8 cellular contexts compared by ENCODE assay signal in genomic region chr4:4247711-4248035, GRCh38. TPM values are rescaled to one million over a fixed set of nuclear protein-coding genes. Genes with fewer than 3 reads are reported as not detected.
A peak's percentile ranks its signal among the peaks of the same experiment; 100 is the strongest.
DNase-seq lines count a peak whose midpoint lies in the region; ATAC-seq, FAIRE-seq and TF ChIP-seq lines count a peak whose summit lies in the region.

No MANE protein-coding gene starts in this region.

- peak overlapping the region; percentile 98 for H3K4me2 ChIP-seq in HepG2 (ENCODE audit: low read depth, low read length)

- no peaks in the 10 kb centered on the region for H3K9me3 ChIP-seq in HepG2 (ENCODE audit: low read length)

- 1% methylated on average over 12 of the region's 12 CpGs for WGBS in HepG2 (ENCODE audit: low lambda C conversion rate)

- peaks cover 11% of the 10 kb centered on the region for H3K79me2 ChIP-seq in HepG2 (ENCODE audit: insufficient read depth, low read length)

- peaks cover 27% of the 10 kb centered on the region for H3K4me1 ChIP-seq in HepG2 (ENCODE audit: insufficient read depth, low read length)

- H3K27ac ChIP-seq in angular gyrus (ENCODE audit: low read depth, low read length) (peak overlapping the region; percentile 94), HepG2 (ENCODE audit: extremely low read length, insufficient read depth, low read length) (peak overlapping the region; percentile 92)

- TSS peak; percentile 82 for BruUV-seq in HepG2 (replicated peaks; lab: Mats Ljungman, UMichigan)

- no peak for TF ChIP-seq CTCF in HepG2 (CRISPR knock-in tag; IDR thresholded peaks at IDR 0.05)
- TF ChIP-seq CTCF in type B pancreatic cell (conservative IDR thresholded peaks at IDR 0.05), result no peak

- peak overlapping the region; percentile 78 to 93 (median 86) for H3K4me3 ChIP-seq in HepG2 (replicated peaks in 1 of 3; ENCODE audit: insufficient read depth in 1 of 3, low read depth in 2 of 3, low read length in 3 of 3)

- peak overlapping the region; percentile 87 for H3K9ac ChIP-seq in HepG2 (ENCODE audit: insufficient read depth, low read depth, low read length)

- H3K36me3 ChIP-seq in HepG2 (replicated peaks in 1 of 2; ENCODE audit: control insufficient read depth in 1 of 2, insufficient read depth in 2 of 2, low read length in 2 of 2), result peaks cover 9 to 22% of the 10 kb centered on the region in 2 experiments

- no peak for TF ChIP-seq RAD21 in HepG2 (CRISPR knock-in tag; IDR thresholded peaks at IDR 0.05)

- POLR2A ChIA-PET in HepG2 (lab: Yijun Ruan, JAX), result interaction anchor here (0.9 to 3.7 kb wide), 11 partner anchors 9 to 90 kb away, joined by 3 to 63 read pairs (median 4); no protein-coding TSS in a partner anchor

- H3K27me3 ChIP-seq in HepG2 (ENCODE audit: control insufficient read depth in 1 of 2, insufficient read depth in 2 of 2, low read length in 2 of 2), result no peaks in the 10 kb centered on the region; a peak in 1 of 5 replicates

- CTCF ChIA-PET in HepG2 (lab: Yijun Ruan, JAX; ENCODE audit: low intra/inter-chr PET ratio, low total read pairs), result interaction anchor here (1.7 kb wide), 1 partner anchor 88 kb away, joined by 6 read pairs; no protein-coding TSS in a partner anchor

- H2AFZ ChIP-seq in HepG2 (ENCODE audit: low read length), result no peak overlapping the region

- peaks cover 18% of the 10 kb centered on the region for H3K4me1 Mint-ChIP-seq in type B pancreatic cell (ENCODE audit: unreplicated experiment)

- peak; percentile 32 for ATAC-seq in HG03342 (IDR thresholded peaks at IDR 0.05; ENCODE audit: unreplicated experiment)
- ATAC-seq in HepG2, result no peak

- in situ Hi-C loops in HepG2 (cut with HindIII; ENCODE audit: extremely low pct_ligation_motif_present, low pct_unique_long_range_greater_than_20kb), result no loop called here

- H3K36me3 Mint-ChIP-seq in type B pancreatic cell, result peaks cover 14% of the 10 kb centered on the region

- no peaks in the 10 kb centered on the region for H4K20me1 ChIP-seq in HepG2 (ENCODE audit: insufficient read depth, low read length)

- TF ChIP-seq EP300 in HepG2 (IDR thresholded peaks at IDR 0.05; ENCODE audit: low read depth in 2 of 2, low read length in 2 of 2) (no peak), HepG2 (CRISPR knock-in tag; IDR thresholded peaks at IDR 0.05; ENCODE audit: borderline replicate concordance) (no peak)

- TF ChIP-seq POLR2A in HepG2 (IDR thresholded peaks at IDR 0.05; ENCODE audit: insufficient read depth in 1 of 2, low read depth in 2 of 2, low read length in 2 of 2), result no peak

- peak; percentile 18 for DNase-seq in NCI-H1694 (lab: John Stamatoyannopoulos, UW)
- DNase-seq in NCI-H1694 treated with DMSO at 0.1 percent for 48 hours (lab: John Stamatoyannopoulos, UW), result no peak
- DNase-seq in HepG2 (ENCODE audit: low spot score), result no peak
- no peak for DNase-seq in type B pancreatic cell (ENCODE audit: extremely low spot score, unreplicated experiment)
- no peak for DNase-seq in DMS79 (lab: John Stamatoyannopoulos, UW)
- DNase-seq in SW 1271 (lab: John Stamatoyannopoulos, UW), result no peak

- peak overlapping the region; percentile 98 for H3K4me3 Mint-ChIP-seq in type B pancreatic cell

- intact Hi-C loops in HepG2 (cut with micrococcal nuclease; ENCODE audit: unreplicated experiment), result loop anchor here (2.0 kb wide), 1 partner anchor 43 kb away; the partner anchor contains the start of genes LYAR and ZBTB49

- H3K9me3 Mint-ChIP-seq in type B pancreatic cell, result no peaks in the 10 kb centered on the region

- peak overlapping the region; percentile 99 for H3K27ac Mint-ChIP-seq in type B pancreatic cell

- no peaks in the 10 kb centered on the region for H3K27me3 Mint-ChIP-seq in type B pancreatic cell

- no peak for FAIRE-seq in HepG2 (lab: Jason Lieb, UNC)

RNA-seq across cellular contexts. Expression of gene TMEM128, which starts 0.3 kb away (rescaled TPM):
- total RNA-seq in HepG2 (2016; rRNA removed; fragmentation: Illumina TruSeq; extraction: Trizol) (17.2 and 19.4 TPM in 2 replicates), type B pancreatic cell (ENCODE audit: low replicate concordance) (20.1 and 21.8 TPM in 2 replicates)
- 9.8 and 10.1 TPM in 2 replicates for total RNA-seq in HepG2 (2016; cell fraction: cytosol; rRNA removed; fragmentation: Illumina TruSeq; extraction: Trizol; ENCODE audit: low read depth)
- total RNA-seq in HepG2 (2016; cell fraction: insoluble cytoplasmic fraction; rRNA removed; fragmentation: Illumina TruSeq; extraction: Trizol), result 16.7 and 18.6 TPM in 2 replicates
- total RNA-seq in HepG2 (2016; cell fraction: membrane; rRNA removed; fragmentation: Illumina TruSeq; extraction: Trizol), result 15.0 and 15.4 TPM in 2 replicates
- 13.7 and 15.4 TPM in 2 replicates for total RNA-seq in HepG2 (2016; cell fraction: nucleus; rRNA removed; fragmentation: Illumina TruSeq; extraction: Trizol)
- polyA plus RNA-seq in HepG2 (2011; rRNA removed), result 21.4 and 27.9 TPM in 2 replicates
- polyA plus RNA-seq in HepG2 (2011; cell fraction: cytosol; rRNA removed), result 18.0 and 29.0 TPM in 2 replicates
- polyA plus RNA-seq in HepG2 (2011; cell fraction: nucleus; rRNA removed), result 4.7 and 7.0 TPM in 2 replicates
- 17.8 and 20.1 TPM in 2 replicates for polyA plus RNA-seq in HepG2 (2012)
- polyA plus RNA-seq in HepG2 (2016; cell fraction: cytosol; fragmentation: Illumina TruSeq; extraction: Trizol; ENCODE audit: low read depth), result 6.2 and 7.0 TPM in 2 replicates
- 18.8 and 21.9 TPM in 2 replicates for polyA plus RNA-seq in HepG2 (2016; cell fraction: insoluble cytoplasmic fraction; fragmentation: Illumina TruSeq; extraction: Trizol; ENCODE audit: low read depth)
- 13.4 and 15.1 TPM in 2 replicates for polyA plus RNA-seq in HepG2 (2016; cell fraction: membrane; fragmentation: Illumina TruSeq; extraction: Trizol; ENCODE audit: low read depth)
- polyA plus RNA-seq in HepG2 (2016; cell fraction: nucleus; fragmentation: Illumina TruSeq; extraction: Trizol; ENCODE audit: insufficient read depth, low read depth), result 26.7 and 32.3 TPM in 2 replicates
- 2.7 and 11.0 TPM in 2 replicates for polyA minus RNA-seq in HepG2 (2011; rRNA and poly(A)+ RNA removed; ENCODE audit: low replicate concordance)
- 9.2 and 9.3 TPM in 2 replicates for polyA minus RNA-seq in HepG2 (2011; cell fraction: cytosol; rRNA and poly(A)+ RNA removed)
- 7.1 and 8.7 TPM in 2 replicates for polyA minus RNA-seq in HepG2 (2011; cell fraction: nucleus; rRNA and poly(A)+ RNA removed)

RNA-seq across cellular contexts. Expression of gene OTOP1, which starts 20.9 kb away (rescaled TPM):
- total RNA-seq in HepG2 (2016; rRNA removed; fragmentation: Illumina TruSeq; extraction: Trizol), result not detected in 2 replicates
- not detected in 2 replicates for total RNA-seq in HepG2 (2016; cell fraction: cytosol; rRNA removed; fragmentation: Illumina TruSeq; extraction: Trizol; ENCODE audit: low read depth)
- not detected in 2 replicates for total RNA-seq in HepG2 (2016; cell fraction: insoluble cytoplasmic fraction; rRNA removed; fragmentation: Illumina TruSeq; extraction: Trizol)
- not detected in 2 replicates for total RNA-seq in HepG2 (2016; cell fraction: membrane; rRNA removed; fragmentation: Illumina TruSeq; extraction: Trizol)
- not detected in 2 replicates for total RNA-seq in HepG2 (2016; cell fraction: nucleus; rRNA removed; fragmentation: Illumina TruSeq; extraction: Trizol)
- polyA plus RNA-seq in HepG2 (2011; rRNA removed), result not detected in 2 replicates
- polyA plus RNA-seq in HepG2 (2011; cell fraction: cytosol; rRNA removed), result not detected in 2 replicates
- polyA plus RNA-seq in HepG2 (2011; cell fraction: nucleus; rRNA removed), result not detected in 2 replicates
- not detected in 2 replicates for polyA plus RNA-seq in HepG2 (2012)
- not detected in 2 replicates for polyA plus RNA-seq in HepG2 (2016; cell fraction: cytosol; fragmentation: Illumina TruSeq; extraction: Trizol; ENCODE audit: low read depth)
- polyA plus RNA-seq in HepG2 (2016; cell fraction: insoluble cytoplasmic fraction; fragmentation: Illumina TruSeq; extraction: Trizol; ENCODE audit: low read depth), result not detected in 2 replicates
- not detected in 2 replicates for polyA plus RNA-seq in HepG2 (2016; cell fraction: membrane; fragmentation: Illumina TruSeq; extraction: Trizol; ENCODE audit: low read depth)
- polyA plus RNA-seq in HepG2 (2016; cell fraction: nucleus; fragmentation: Illumina TruSeq; extraction: Trizol; ENCODE audit: insufficient read depth, low read depth), result not detected in 2 replicates
- polyA minus RNA-seq in HepG2 (2011; rRNA and poly(A)+ RNA removed; ENCODE audit: low replicate concordance), result not detected in 2 replicates
- polyA minus RNA-seq in HepG2 (2011; cell fraction: cytosol; rRNA and poly(A)+ RNA removed), result not detected in 2 replicates
- not detected in 2 replicates for polyA minus RNA-seq in HepG2 (2011; cell fraction: nucleus; rRNA and poly(A)+ RNA removed)
- total RNA-seq in type B pancreatic cell (ENCODE audit: low replicate concordance), result not detected in 2 replicates

RNA-seq across cellular contexts. Expression of gene LYAR, which starts 42.3 kb away (rescaled TPM):
- 94.2 and 132 TPM in 2 replicates for total RNA-seq in HepG2 (2016; rRNA removed; fragmentation: Illumina TruSeq; extraction: Trizol)
- 28.5 and 31.5 TPM in 2 replicates for total RNA-seq in HepG2 (2016; cell fraction: cytosol; rRNA removed; fragmentation: Illumina TruSeq; extraction: Trizol; ENCODE audit: low read depth)
- 97.0 and 128 TPM in 2 replicates for total RNA-seq in HepG2 (2016; cell fraction: insoluble cytoplasmic fraction; rRNA removed; fragmentation: Illumina TruSeq; extraction: Trizol)
- total RNA-seq in HepG2 (2016; cell fraction: membrane; rRNA removed; fragmentation: Illumina TruSeq; extraction: Trizol), result 48.0 and 54.1 TPM in 2 replicates
- total RNA-seq in HepG2 (2016; cell fraction: nucleus; rRNA removed; fragmentation: Illumina TruSeq; extraction: Trizol), result 40.3 and 43.2 TPM in 2 replicates
- 6.0 and 7.8 TPM in 2 replicates for polyA plus RNA-seq in HepG2 (2011; rRNA removed)
- 3.6 and 4.9 TPM in 2 replicates for polyA plus RNA-seq in HepG2 (2011; cell fraction: cytosol; rRNA removed)
- 2.2 and 3.6 TPM in 2 replicates for polyA plus RNA-seq in HepG2 (2011; cell fraction: nucleus; rRNA removed)
- 26.2 and 31.0 TPM in 2 replicates for polyA plus RNA-seq in HepG2 (2012)
- polyA plus RNA-seq in HepG2 (2016; cell fraction: cytosol; fragmentation: Illumina TruSeq; extraction: Trizol; ENCODE audit: low read depth), result 18.8 and 28.8 TPM in 2 replicates
- polyA plus RNA-seq in HepG2 (2016; cell fraction: insoluble cytoplasmic fraction; fragmentation: Illumina TruSeq; extraction: Trizol; ENCODE audit: low read depth), result 142 and 150 TPM in 2 replicates
- polyA plus RNA-seq in HepG2 (2016; cell fraction: membrane; fragmentation: Illumina TruSeq; extraction: Trizol; ENCODE audit: low read depth), result 30.5 and 41.3 TPM in 2 replicates
- 61.7 and 69.5 TPM in 2 replicates for polyA plus RNA-seq in HepG2 (2016; cell fraction: nucleus; fragmentation: Illumina TruSeq; extraction: Trizol; ENCODE audit: insufficient read depth, low read depth)
- polyA minus RNA-seq in HepG2 (2011; rRNA and poly(A)+ RNA removed; ENCODE audit: low replicate concordance), result 0.76 and 3.3 TPM in 2 replicates
- polyA minus RNA-seq in HepG2 (2011; cell fraction: cytosol; rRNA and poly(A)+ RNA removed), result 4.6 and 4.7 TPM in 2 replicates
- 8.6 and 11.2 TPM in 2 replicates for polyA minus RNA-seq in HepG2 (2011; cell fraction: nucleus; rRNA and poly(A)+ RNA removed)
- 12.4 and 18.6 TPM in 2 replicates for total RNA-seq in type B pancreatic cell (ENCODE audit: low replicate concordance)

RNA-seq across cellular contexts. Expression of gene ZBTB49, which starts 42.4 kb away (rescaled TPM):
- total RNA-seq in HepG2 (2016; rRNA removed; fragmentation: Illumina TruSeq; extraction: Trizol), result 3.3 and 4.6 TPM in 2 replicates
- total RNA-seq in HepG2 (2016; cell fraction: cytosol; rRNA removed; fragmentation: Illumina TruSeq; extraction: Trizol; ENCODE audit: low read depth), result 1.4 and 1.6 TPM in 2 replicates
- total RNA-seq in HepG2 (2016; cell fraction: insoluble cytoplasmic fraction; rRNA removed; fragmentation: Illumina TruSeq; extraction: Trizol), result 2.5 and 3.5 TPM in 2 replicates
- total RNA-seq in HepG2 (2016; cell fraction: membrane; rRNA removed; fragmentation: Illumina TruSeq; extraction: Trizol), result 2.9 and 3.2 TPM in 2 replicates
- 5.5 and 8.4 TPM in 2 replicates for total RNA-seq in HepG2 (2016; cell fraction: nucleus; rRNA removed; fragmentation: Illumina TruSeq; extraction: Trizol)
- polyA plus RNA-seq in HepG2 (2011; rRNA removed), result 3.7 and 4.3 TPM in 2 replicates
- polyA plus RNA-seq in HepG2 (2011; cell fraction: cytosol; rRNA removed), result 1.7 and 2.0 TPM in 2 replicates
- polyA plus RNA-seq in HepG2 (2011; cell fraction: nucleus; rRNA removed), result 6.3 and 6.5 TPM in 2 replicates
- 2.2 and 2.3 TPM in 2 replicates for polyA plus RNA-seq in HepG2 (2012)
- 0.35 and 0.73 TPM in 2 replicates for polyA plus RNA-seq in HepG2 (2016; cell fraction: cytosol; fragmentation: Illumina TruSeq; extraction: Trizol; ENCODE audit: low read depth)
- 2.7 and 4.4 TPM in 2 replicates for polyA plus RNA-seq in HepG2 (2016; cell fraction: insoluble cytoplasmic fraction; fragmentation: Illumina TruSeq; extraction: Trizol; ENCODE audit: low read depth)
- 0.68 and 0.76 TPM in 2 replicates for polyA plus RNA-seq in HepG2 (2016; cell fraction: membrane; fragmentation: Illumina TruSeq; extraction: Trizol; ENCODE audit: low read depth)
- 7.6 and 8.7 TPM in 2 replicates for polyA plus RNA-seq in HepG2 (2016; cell fraction: nucleus; fragmentation: Illumina TruSeq; extraction: Trizol; ENCODE audit: insufficient read depth, low read depth)
- 5.5 and 7.9 TPM in 2 replicates for polyA minus RNA-seq in HepG2 (2011; rRNA and poly(A)+ RNA removed; ENCODE audit: low replicate concordance)
- 0.69 and 1.4 TPM in 2 replicates for polyA minus RNA-seq in HepG2 (2011; cell fraction: cytosol; rRNA and poly(A)+ RNA removed)
- polyA minus RNA-seq in HepG2 (2011; cell fraction: nucleus; rRNA and poly(A)+ RNA removed), result 5.2 and 8.7 TPM in 2 replicates
- 7.8 and 9.7 TPM in 2 replicates for total RNA-seq in type B pancreatic cell (ENCODE audit: low replicate concordance)
